ENCODE assay signal across 1 cellular context in the genomic region with DNA sequence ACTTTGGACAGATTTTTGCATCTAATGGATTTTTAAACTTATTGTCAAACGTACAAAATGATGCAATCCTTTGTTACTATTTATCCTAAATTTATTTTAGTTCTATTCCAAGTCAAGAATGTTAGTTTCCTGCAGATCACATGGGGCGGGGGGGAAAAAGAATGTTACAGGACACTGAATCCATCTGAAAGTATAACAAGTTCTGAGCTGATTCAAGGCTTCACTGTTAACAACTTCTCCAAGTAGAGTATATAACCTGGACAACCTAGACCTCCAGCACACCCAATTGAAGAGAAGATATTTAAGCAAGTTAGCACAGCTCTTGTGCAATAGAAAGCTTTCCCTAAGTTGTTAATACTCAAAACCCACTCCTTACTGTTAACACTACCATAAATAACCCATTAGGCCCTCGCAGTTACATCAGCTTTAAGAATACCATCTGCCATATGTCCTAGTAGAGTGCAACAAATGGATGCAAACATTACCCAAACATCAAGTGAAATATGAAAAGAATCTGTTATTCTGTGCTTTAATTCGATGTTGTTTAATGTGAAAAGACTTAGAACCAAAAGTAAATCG.
TF ChIP-seq lines count a peak whose summit lies in the region.

No MANE protein-coding gene starts in this region.

TF ChIP-seq in GM23338, 12 proteins besides CTCF, POLR2A, EP300 and RAD21 (continued from another document):
- TF ChIP-seq, protein P1, sequence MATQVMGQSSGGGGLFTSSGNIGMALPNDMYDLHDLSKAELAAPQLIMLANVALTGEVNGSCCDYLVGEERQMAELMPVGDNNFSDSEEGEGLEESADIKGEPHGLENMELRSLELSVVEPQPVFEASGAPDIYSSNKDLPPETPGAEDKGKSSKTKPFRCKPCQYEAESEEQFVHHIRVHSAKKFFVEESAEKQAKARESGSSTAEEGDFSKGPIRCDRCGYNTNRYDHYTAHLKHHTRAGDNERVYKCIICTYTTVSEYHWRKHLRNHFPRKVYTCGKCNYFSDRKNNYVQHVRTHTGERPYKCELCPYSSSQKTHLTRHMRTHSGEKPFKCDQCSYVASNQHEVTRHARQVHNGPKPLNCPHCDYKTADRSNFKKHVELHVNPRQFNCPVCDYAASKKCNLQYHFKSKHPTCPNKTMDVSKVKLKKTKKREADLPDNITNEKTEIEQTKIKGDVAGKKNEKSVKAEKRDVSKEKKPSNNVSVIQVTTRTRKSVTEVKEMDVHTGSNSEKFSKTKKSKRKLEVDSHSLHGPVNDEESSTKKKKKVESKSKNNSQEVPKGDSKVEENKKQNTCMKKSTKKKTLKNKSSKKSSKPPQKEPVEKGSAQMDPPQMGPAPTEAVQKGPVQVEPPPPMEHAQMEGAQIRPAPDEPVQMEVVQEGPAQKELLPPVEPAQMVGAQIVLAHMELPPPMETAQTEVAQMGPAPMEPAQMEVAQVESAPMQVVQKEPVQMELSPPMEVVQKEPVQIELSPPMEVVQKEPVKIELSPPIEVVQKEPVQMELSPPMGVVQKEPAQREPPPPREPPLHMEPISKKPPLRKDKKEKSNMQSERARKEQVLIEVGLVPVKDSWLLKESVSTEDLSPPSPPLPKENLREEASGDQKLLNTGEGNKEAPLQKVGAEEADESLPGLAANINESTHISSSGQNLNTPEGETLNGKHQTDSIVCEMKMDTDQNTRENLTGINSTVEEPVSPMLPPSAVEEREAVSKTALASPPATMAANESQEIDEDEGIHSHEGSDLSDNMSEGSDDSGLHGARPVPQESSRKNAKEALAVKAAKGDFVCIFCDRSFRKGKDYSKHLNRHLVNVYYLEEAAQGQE (IDR thresholded peaks at IDR 0.05; ENCODE audit: unreplicated experiment) = no peak
- TF ChIP-seq JUNB (IDR thresholded peaks at IDR 0.05; ENCODE audit: unreplicated experiment) (no peak), NANOG (IDR thresholded peaks at IDR 0.05; ENCODE audit: borderline replicate concordance) (no peak), POLR2AphosphoS5 (IDR thresholded peaks at IDR 0.05; ENCODE audit: low read depth) (no peak), ZNF331 (CRISPR knock-in tag; IDR thresholded peaks at IDR 0.05; ENCODE audit: low read depth) (no peak), EZH2phosphoT487 (IDR thresholded peaks at IDR 0.05; ENCODE audit: unreplicated experiment) (no peak), ZNF114 (CRISPR knock-in tag; IDR thresholded peaks at IDR 0.05) (no peak), STAT1 (IDR thresholded peaks at IDR 0.05; ENCODE audit: unreplicated experiment) (no peak), EZH2 (IDR thresholded peaks at IDR 0.05; ENCODE audit: low read depth, unreplicated experiment) (no peak)
- TF ChIP-seq, protein P2, sequence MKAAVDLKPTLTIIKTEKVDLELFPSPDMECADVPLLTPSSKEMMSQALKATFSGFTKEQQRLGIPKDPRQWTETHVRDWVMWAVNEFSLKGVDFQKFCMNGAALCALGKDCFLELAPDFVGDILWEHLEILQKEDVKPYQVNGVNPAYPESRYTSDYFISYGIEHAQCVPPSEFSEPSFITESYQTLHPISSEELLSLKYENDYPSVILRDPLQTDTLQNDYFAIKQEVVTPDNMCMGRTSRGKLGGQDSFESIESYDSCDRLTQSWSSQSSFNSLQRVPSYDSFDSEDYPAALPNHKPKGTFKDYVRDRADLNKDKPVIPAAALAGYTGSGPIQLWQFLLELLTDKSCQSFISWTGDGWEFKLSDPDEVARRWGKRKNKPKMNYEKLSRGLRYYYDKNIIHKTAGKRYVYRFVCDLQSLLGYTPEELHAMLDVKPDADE (IDR thresholded peaks at IDR 0.05) = no peak
